Comparison of ENCODE assay signal across 9 cellular contexts in the genomic region with DNA sequence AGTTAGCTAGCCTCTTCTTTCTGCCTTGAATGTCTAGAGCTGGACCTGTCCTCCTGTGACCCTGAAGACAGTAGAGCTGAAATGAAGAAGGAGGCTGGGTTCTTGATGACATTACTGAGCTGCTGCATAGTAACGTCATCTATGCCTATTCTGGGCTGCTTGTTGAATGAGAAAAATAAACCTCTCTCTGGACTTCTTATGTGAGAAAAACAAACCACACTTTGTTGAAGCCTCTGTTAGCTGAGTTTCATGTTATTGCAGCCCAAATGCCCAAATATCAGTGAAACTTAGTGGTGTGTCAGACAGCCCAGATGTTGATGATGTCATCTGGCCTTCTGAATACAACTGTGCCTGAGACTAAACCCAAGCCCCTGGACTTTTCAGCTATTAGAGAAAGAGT.
DNase-seq lines count a peak whose midpoint lies in the region; ATAC-seq and TF ChIP-seq lines count a peak whose summit lies in the region.
"Had no signal": no experiment of that assay in that cellular context is flagged by ENCODE, and none has a peak within 500 bp of the region (broad histone marks: within the 10 kb centered on the region; RNA-seq: fewer than 3 reads in every experiment).

No MANE protein-coding gene starts in this region.

- H3K27ac Mint-ChIP-seq in effector memory CD8-positive, alpha-beta T cell = no peak overlapping the region
- no peak overlapping the region for H3K27ac Mint-ChIP-seq in Caco-2 (ENCODE audit: unreplicated experiment)

- H3K27ac ChIP-seq in lower lobe of right lung = no peak overlapping the region

- TF ChIP-seq CTCF in fibroblast of villous mesenchyme (IDR thresholded peaks at IDR 0.05; ENCODE audit: insufficient read depth, low read depth, low read length) (no peak), lower lobe of right lung (IDR thresholded peaks at IDR 0.05) (no peak), Caco-2 (IDR thresholded peaks at IDR 0.05; ENCODE audit: insufficient read depth in 1 of 2, low read depth in 1 of 2, low read length in 1 of 2, severe bottlenecking in 1 of 2, unreplicated experiment in 1 of 2) (no peak)

- no peak overlapping the region for H3K4me3 ChIP-seq in fibroblast of villous mesenchyme (ENCODE audit: low read depth, low read length)
- H3K4me3 ChIP-seq in lower lobe of right lung = no peak overlapping the region
- no peak overlapping the region for H3K4me3 ChIP-seq in Caco-2 (ENCODE audit: low read depth, low read length)

- intact Hi-C loops in lower lobe of right lung (cut with DNase I) = loop anchor here (10.0 kb wide), 1 partner anchor 655 kb away; no protein-coding TSS in a partner anchor
- intact Hi-C loops in Caco-2 (cut with micrococcal nuclease; ENCODE audit: unreplicated experiment) = no loop called here

- CTCF ChIA-PET in Caco-2 (lab: Charles Lee) = interaction anchor here (0.6 to 0.7 kb wide), 2 partner anchors 66 to 242 kb away, joined by 4 read pairs; no protein-coding TSS in a partner anchor

- peak; percentile 43 for DNase-seq in GM03348 (ENCODE audit: low spot score)
- peak; percentile 60 for DNase-seq in fibroblast of villous mesenchyme (ENCODE audit: low read depth)
- DNase-seq in lower lobe of right lung = no peak
- DNase-seq in effector memory CD8-positive, alpha-beta T cell = no peak
- no peak for DNase-seq in SKM-1 treated with dmso at 0.1 percent for 144 hours (lab: John Stamatoyannopoulos, UW; ENCODE audit: unreplicated experiment)
- no peak for DNase-seq in Caco-2

- H3K9me3 ChIP-seq in lower lobe of right lung (no peaks in the 10 kb centered on the region), Caco-2 (no peaks in the 10 kb centered on the region)

- H3K4me1 ChIP-seq in lower lobe of right lung (peaks cover 7% of the 10 kb centered on the region), Caco-2 (peaks cover 8% of the 10 kb centered on the region)

- no peaks in the 10 kb centered on the region for H3K36me3 Mint-ChIP-seq in effector memory CD8-positive, alpha-beta T cell (ENCODE audit: insufficient read depth)
- H3K36me3 Mint-ChIP-seq in Caco-2 (ENCODE audit: insufficient read depth, unreplicated experiment) = no peaks in the 10 kb centered on the region

- peak; percentile 78 for ATAC-seq in GM21447 (IDR thresholded peaks at IDR 0.05; ENCODE audit: unreplicated experiment)
- peak; percentile 73 for ATAC-seq in HG03565 (IDR thresholded peaks at IDR 0.05; ENCODE audit: unreplicated experiment)
- ATAC-seq in lower lobe of right lung = no peak
- ATAC-seq in effector memory CD8-positive, alpha-beta T cell (replicated peaks) = no peak

- H3K27me3 ChIP-seq in lower lobe of right lung (ENCODE audit: low read depth) (peaks cover 9% of the 10 kb centered on the region), Caco-2 (replicated peaks; ENCODE audit: control insufficient read depth, insufficient read depth, low read length) (no peaks in the 10 kb centered on the region)

- H3K36me3 ChIP-seq in lower lobe of right lung (no peaks in the 10 kb centered on the region), Caco-2 (ENCODE audit: control insufficient read depth, insufficient read depth, low read length) (no peaks in the 10 kb centered on the region)

- no peak overlapping the region for H3K4me3 Mint-ChIP-seq in effector memory CD8-positive, alpha-beta T cell
- no peak overlapping the region for H3K4me3 Mint-ChIP-seq in Caco-2 (ENCODE audit: unreplicated experiment)
- H3K4me3 Mint-ChIP-seq: central memory CD8-positive, alpha-beta T cell had no signal

- BruUV-seq in Caco-2 (replicated peaks; lab: Mats Ljungman, UMichigan) = no TSS peak

- H3K9me3 Mint-ChIP-seq in effector memory CD8-positive, alpha-beta T cell = no peaks in the 10 kb centered on the region
- H3K9me3 Mint-ChIP-seq in Caco-2 (ENCODE audit: unreplicated experiment) = no peaks in the 10 kb centered on the region
- H3K9me3 Mint-ChIP-seq: central memory CD8-positive, alpha-beta T cell had no signal

- peaks cover 15 to 22% of the 10 kb centered on the region in 2 donors for H3K27me3 Mint-ChIP-seq in effector memory CD8-positive, alpha-beta T cell
- H3K27me3 Mint-ChIP-seq in Caco-2 (ENCODE audit: insufficient read depth, unreplicated experiment) = no peaks in the 10 kb centered on the region

- H3K4me1 Mint-ChIP-seq in effector memory CD8-positive, alpha-beta T cell (ENCODE audit: low read depth in 2 of 2) = peaks cover 6% of the 10 kb centered on the region in 2 donors
- peaks cover 13% of the 10 kb centered on the region for H3K4me1 Mint-ChIP-seq in Caco-2 (ENCODE audit: low read depth, unreplicated experiment)
- H3K4me1 Mint-ChIP-seq: central memory CD8-positive, alpha-beta T cell had no signal

- POLR2A ChIA-PET in Caco-2 (lab: Charles Lee) = no interaction called here

Comparison
In these comparisons a context has a peak if more than half of its experiments do, and no peak if none do; other contexts are left out.
1. DNase-seq: peak in GM03348 (single experiment) and fibroblast of villous mesenchyme (single experiment); none in lower lobe of right lung (single experiment), effector memory CD8-positive, alpha-beta T cell (0 of 3), SKM-1 treated with dmso at 0.1 percent for 144 hours (single experiment) and Caco-2 (0 of 2).
2. ATAC-seq: peak in GM21447 (single experiment) and HG03565 (single experiment); none in lower lobe of right lung (0 of 2) and effector memory CD8-positive, alpha-beta T cell (single experiment).